In the genomic region with DNA sequence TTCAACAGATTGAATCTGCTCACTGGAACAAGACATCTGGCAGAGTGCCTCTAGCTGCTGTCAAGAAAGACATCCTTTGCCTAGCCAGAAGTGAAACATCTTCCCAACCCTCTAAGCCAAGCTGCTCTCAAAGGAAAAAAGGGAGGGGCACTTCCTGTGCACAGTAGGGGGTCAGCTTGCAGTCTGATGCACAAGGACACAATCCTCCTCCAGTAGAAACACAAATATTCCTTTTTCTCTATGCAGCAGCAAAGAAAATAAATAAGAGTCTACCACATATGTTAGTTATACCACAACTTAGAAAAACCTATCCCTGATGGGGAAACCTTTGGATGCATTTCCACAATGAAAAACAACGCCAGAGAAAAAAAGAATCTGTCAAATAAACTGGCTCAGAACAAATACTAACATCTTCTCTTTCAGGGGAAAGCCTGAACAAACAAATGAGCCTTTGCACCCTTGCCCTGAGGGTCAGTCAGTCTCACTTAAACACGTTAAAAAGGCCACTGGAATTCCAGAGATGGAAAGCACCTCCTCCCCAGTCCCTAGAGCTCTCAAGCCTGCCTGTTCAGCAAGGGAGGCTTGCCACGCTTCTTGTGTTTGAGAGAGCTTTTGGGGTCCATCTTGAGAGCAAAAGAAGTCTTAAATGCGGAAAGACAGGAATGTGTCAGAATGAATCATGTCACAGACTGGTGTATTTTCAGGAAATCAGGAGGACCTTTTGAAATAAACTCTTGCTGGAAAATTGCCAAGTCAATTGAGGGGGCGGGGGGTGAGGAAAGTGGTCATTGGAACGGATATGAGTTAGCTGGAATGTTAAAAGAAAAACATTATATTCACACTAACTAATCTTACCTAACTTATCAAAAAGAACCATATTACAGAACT, we compare ENCODE assay signal across 9 cellular contexts. TPM values are rescaled to one million over a fixed set of nuclear protein-coding genes. Genes with fewer than 3 reads are reported as not detected.
DNase-seq lines count a peak whose midpoint lies in the region; ATAC-seq and TF ChIP-seq lines count a peak whose summit lies in the region.
"Had no signal": no experiment of that assay in that cellular context is flagged by ENCODE, and none has a peak within 500 bp of the region (broad histone marks: within the 10 kb centered on the region; RNA-seq: fewer than 3 reads in every experiment).

No MANE protein-coding gene starts in this region.

- H3K27ac ChIP-seq in muscle layer of duodenum (ENCODE audit: low read length): peak overlapping the region; percentile 52

- H3K9me3 ChIP-seq in muscle layer of duodenum (ENCODE audit: control insufficient read depth in 1 of 2, low read length in 2 of 2): no peaks in the 10 kb centered on the region

- H3K4me1 ChIP-seq in muscle layer of duodenum (ENCODE audit: control insufficient read depth in 1 of 2, insufficient read depth in 2 of 2, low read length in 2 of 2): peaks cover 22 to 38% of the 10 kb centered on the region in 2 donors

- DNase-seq in COR-L47 (lab: John Stamatoyannopoulos, UW) (peak; percentile 77), NCI-H460 (ENCODE audit: extremely low read depth, low read depth) (peak; percentile 68), endothelial cell (ENCODE audit: low spot score) (no peak), occipital lobe (lab: John Stamatoyannopoulos, UW) (no peak), HuH-7.5 (ENCODE audit: low spot score) (no peak), NCI-H128 (lab: John Stamatoyannopoulos, UW; ENCODE audit: unreplicated experiment) (no peak)
- DNase-seq: stimulated activated CD4-positive, alpha-beta T cell treated with anti-CD3 and anti-CD28 coated beads, Interleukin-2, amount 100 ng/mL, for 48 hours had no signal

- TF ChIP-seq CTCF in endothelial cell (IDR thresholded peaks at IDR 0.05; ENCODE audit: unreplicated experiment): no peak

- no peaks in the 10 kb centered on the region for H3K9me3 Mint-ChIP-seq in endothelial cell (ENCODE audit: unreplicated experiment)

- no peaks in the 10 kb centered on the region for H3K27me3 ChIP-seq in muscle layer of duodenum (ENCODE audit: low read depth, low read length)

- peaks cover 46% of the 10 kb centered on the region for H3K4me1 Mint-ChIP-seq in endothelial cell (ENCODE audit: unreplicated experiment)

- H3K36me3 Mint-ChIP-seq in endothelial cell (ENCODE audit: low read depth, unreplicated experiment): peaks cover 51% of the 10 kb centered on the region

- H3K4me3 Mint-ChIP-seq in endothelial cell (ENCODE audit: unreplicated experiment): peak overlapping the region; percentile 78

- H3K27ac Mint-ChIP-seq in endothelial cell (ENCODE audit: unreplicated experiment): peak overlapping the region; percentile 59

- ATAC-seq in HG02852 (IDR thresholded peaks at IDR 0.05; ENCODE audit: unreplicated experiment): no peak

- H3K4me3 ChIP-seq in muscle layer of duodenum (ENCODE audit: low read depth in 1 of 2, low read length in 2 of 2): no peak overlapping the region

- no peaks in the 10 kb centered on the region for H3K27me3 Mint-ChIP-seq in endothelial cell (ENCODE audit: unreplicated experiment)

- peaks cover 0 to 33% of the 10 kb centered on the region in 2 donors for H3K36me3 ChIP-seq in muscle layer of duodenum (ENCODE audit: control insufficient read depth in 1 of 2, insufficient read depth in 2 of 2, low read length in 2 of 2)

RNA-seq across cellular contexts. Expression of gene LAMB1, which starts 7.5 kb away (rescaled TPM):
- 144 and 146 TPM in 2 replicates for total RNA-seq in NCI-H460 (2014; rRNA removed; shearing (Covaris generic))
- polyA plus RNA-seq in NCI-H460 (2014; cell fraction: nucleus; rRNA removed): 96.9 and 160 TPM in 2 replicates
- total RNA-seq in endothelial cell (ENCODE audit: unreplicated experiment) (453 TPM), occipital lobe (31.4 TPM)

Comparison
In these comparisons a context has a peak if more than half of its experiments do, and no peak if none do; other contexts are left out.
1. DNase-seq: peak in COR-L47 (single experiment) and NCI-H460 (single experiment); none in endothelial cell (single experiment), occipital lobe (single experiment), HuH-7.5 (single experiment) and NCI-H128 (single experiment).